13 cellular contexts compared by ENCODE assay signal in genomic region chr4:74996996-74997395, GRCh38.
"Had no signal": no experiment of that assay in that cellular context is flagged by ENCODE, and none has a peak within 500 bp of the region (broad histone marks: within the 10 kb centered on the region; RNA-seq: fewer than 3 reads in every experiment).

No MANE protein-coding gene starts in this region.

- H3K4me3 Mint-ChIP-seq: activated CD4-positive, alpha-beta memory T cell treated with anti-CD3 and anti-CD28 coated beads for 36 hours; activated naive CD8-positive, alpha-beta T cell treated with anti-CD3 and anti-CD28 coated beads, Interleukin-2, amount 10 ng/mL, durations not matched to agents 7 days and 5 days; activated T-cell treated with anti-CD3 and anti-CD28 coated beads, Interleukin-2, amount 50 U/mL, for 72 hours; natural killer cell had no signal

- H3K27ac Mint-ChIP-seq: activated CD4-positive, alpha-beta memory T cell treated with anti-CD3 and anti-CD28 coated beads for 36 hours; activated naive CD8-positive, alpha-beta T cell treated with anti-CD3 and anti-CD28 coated beads, Interleukin-2, amount 10 ng/mL, durations not matched to agents 7 days and 5 days; activated T-cell treated with anti-CD3 and anti-CD28 coated beads, Interleukin-2, amount 50 U/mL, for 72 hours; natural killer cell had no signal

- H3K36me3 Mint-ChIP-seq: activated CD4-positive, alpha-beta memory T cell treated with anti-CD3 and anti-CD28 coated beads for 36 hours; activated naive CD8-positive, alpha-beta T cell treated with anti-CD3 and anti-CD28 coated beads, Interleukin-2, amount 10 ng/mL, durations not matched to agents 7 days and 5 days; natural killer cell had no signal

- H3K36me3 ChIP-seq: prostate gland had no signal

- H3K9me3 ChIP-seq: prostate gland had no signal

- H3K4me1 ChIP-seq: prostate gland had no signal

- H3K27me3 Mint-ChIP-seq: activated CD4-positive, alpha-beta memory T cell treated with anti-CD3 and anti-CD28 coated beads for 36 hours; activated naive CD8-positive, alpha-beta T cell treated with anti-CD3 and anti-CD28 coated beads, Interleukin-2, amount 10 ng/mL, durations not matched to agents 7 days and 5 days had no signal

- H3K27ac ChIP-seq: prostate gland, VCaP had no signal

- DNase-seq: activated CD4-positive, alpha-beta memory T cell treated with anti-CD3 and anti-CD28 coated beads for 36 hours; activated naive CD8-positive, alpha-beta T cell treated with anti-CD3 and anti-CD28 coated beads, Interleukin-2, amount 10 ng/mL, durations not matched to agents 7 days and 5 days; activated T-cell treated with anti-CD3 and anti-CD28 coated beads, Interleukin-2, amount 50 U/mL, for 72 hours; anterior cingulate cortex; natural killer cell; occipital lobe; stimulated activated CD4-positive, alpha-beta T cell treated with anti-CD3 and anti-CD28 coated beads, Interleukin-4, amount 100 ng/mL, for 1 hour; stimulated activated CD8-positive, alpha-beta memory T cell treated with anti-CD3 and anti-CD28 coated beads, Interleukin-4, amount 100 ng/mL, for 48 hours; stimulated activated naive CD8-positive, alpha-beta T cell treated with anti-CD3 and anti-CD28 coated beads, Interleukin-15, Interleukin-2, amounts not matched to agents 100 U/mL and 50 U/mL, for 24 hours; T-helper 1 cell had no signal

- H3K9me3 Mint-ChIP-seq: activated CD4-positive, alpha-beta memory T cell treated with anti-CD3 and anti-CD28 coated beads for 36 hours; activated naive CD8-positive, alpha-beta T cell treated with anti-CD3 and anti-CD28 coated beads, Interleukin-2, amount 10 ng/mL, durations not matched to agents 7 days and 5 days had no signal

- ATAC-seq: activated T-cell treated with anti-CD3 and anti-CD28 coated beads, Interleukin-2, amount 50 U/mL, for 72 hours; natural killer cell; sciatic nerve; stimulated activated naive CD8-positive, alpha-beta T cell treated with anti-CD3 and anti-CD28 coated beads, Interleukin-15, Interleukin-2, amounts not matched to agents 100 U/mL and 50 U/mL, for 24 hours had no signal

- H3K4me1 Mint-ChIP-seq: activated naive CD8-positive, alpha-beta T cell treated with anti-CD3 and anti-CD28 coated beads, Interleukin-2, amount 10 ng/mL, durations not matched to agents 7 days and 5 days; natural killer cell had no signal

- H3K4me3 ChIP-seq: prostate gland had no signal
